Comparison of ENCODE assay signal across 1 cellular context in the genomic region with DNA sequence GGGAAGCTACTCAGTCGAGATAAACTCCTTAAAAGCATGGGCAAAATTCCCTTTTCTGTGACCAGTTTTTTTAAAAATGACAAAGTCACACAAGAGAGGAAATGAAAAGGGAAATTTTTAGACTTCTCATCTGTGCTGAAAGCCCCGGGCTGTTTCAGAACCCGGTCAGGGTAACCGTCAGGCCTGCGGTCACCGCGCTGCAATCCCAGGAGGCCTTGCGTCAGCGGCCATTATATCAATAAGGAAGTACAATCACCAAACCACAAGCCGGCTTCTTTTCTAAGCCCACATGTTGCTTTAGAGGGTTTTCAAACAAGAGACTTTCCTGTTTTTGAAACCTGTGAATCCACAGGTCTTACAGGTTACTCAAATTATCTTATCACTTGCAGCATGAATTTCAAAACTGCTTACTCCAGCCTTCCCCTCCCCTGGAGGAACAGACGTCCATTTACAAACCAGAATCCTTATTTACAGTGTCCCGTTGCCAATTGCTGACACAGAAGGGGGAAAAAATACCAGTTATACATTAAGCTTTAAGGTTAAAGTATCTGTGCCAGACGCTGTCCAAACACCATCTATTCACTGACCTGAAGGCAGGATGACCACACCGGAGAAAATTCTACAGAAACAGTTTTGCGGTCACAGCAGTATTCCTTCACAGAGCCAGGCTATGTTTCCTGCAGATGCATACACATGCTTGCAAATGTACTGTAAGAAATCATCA.
A peak's percentile ranks its signal among the peaks of the same experiment; 100 is the strongest.
TF ChIP-seq lines count a peak whose summit lies in the region.

No MANE protein-coding gene starts in this region.

TF ChIP-seq in A549, 52 proteins besides CTCF, POLR2A, EP300 and RAD21 (continued from another document):
- TF ChIP-seq HEYL (CRISPR knock-in tag; IDR thresholded peaks at IDR 0.05) (peak; percentile 97), MAFK (IDR thresholded peaks at IDR 0.05; ENCODE audit: partially characterized antibody) (peak; percentile 80), JUNB (IDR thresholded peaks at IDR 0.05) (peak; percentile 81), HOXB5 (CRISPR knock-in tag; IDR thresholded peaks at IDR 0.05) (peak; percentile 90), TP53 (CRISPR knock-in tag; IDR thresholded peaks at IDR 0.05) (peak; percentile 82; the same call in 1 of the 2 replicates), MYC (IDR thresholded peaks at IDR 0.05; ENCODE audit: borderline replicate concordance, low read length) (peak; percentile 79), CHD2 (IDR thresholded peaks at IDR 0.05; ENCODE audit: low read length, partially characterized antibody) (no peak), JUN (IDR thresholded peaks at IDR 0.05) (peak; percentile 83 to 91), KDM5A (IDR thresholded peaks at IDR 0.05) (no peak), ESRRA (IDR thresholded peaks at IDR 0.05; ENCODE audit: borderline replicate concordance, low read length) (no peak), CBX2 (IDR thresholded peaks at IDR 0.05; ENCODE audit: borderline replicate concordance, low read depth) (no peak), KDM1A (IDR thresholded peaks at IDR 0.05; ENCODE audit: low read depth) (no peak), SMC3 (IDR thresholded peaks at IDR 0.05) (no peak; the same call in 2 of the 3 replicates), RCOR1 (IDR thresholded peaks at IDR 0.05; ENCODE audit: low read depth, low read length) (no peak), ZC3H11A (IDR thresholded peaks at IDR 0.05) (no peak), RARB (CRISPR knock-in tag; IDR thresholded peaks at IDR 0.05) (no peak; the same call in 1 of the 2 replicates), EHF (CRISPR knock-in tag; IDR thresholded peaks at IDR 0.05) (peak; percentile 99), PBX3 (IDR thresholded peaks at IDR 0.05) (no peak), ZFP36 (IDR thresholded peaks at IDR 0.05; ENCODE audit: borderline replicate concordance, partially characterized antibody) (no peak), BCL3 (IDR thresholded peaks at IDR 0.05) (no peak), HMGXB4 (CRISPR knock-in tag; IDR thresholded peaks at IDR 0.05; ENCODE audit: borderline replicate concordance) (peak; percentile 85), CEBPB (IDR thresholded peaks at IDR 0.05) (peak; percentile 58 to 65), FOSB (CRISPR knock-in tag; IDR thresholded peaks at IDR 0.05) (peak; percentile 83), TFCP2L1 (CRISPR knock-in tag; IDR thresholded peaks at IDR 0.05) (peak; percentile 9; the same call in 1 of the 2 replicates), NFE2L2 (conservative IDR thresholded peaks at IDR 0.05; ENCODE audit: low read length) (peak; percentile 32; the same call in 1 of the 2 replicates)
- TF ChIP-seq, protein P1, sequence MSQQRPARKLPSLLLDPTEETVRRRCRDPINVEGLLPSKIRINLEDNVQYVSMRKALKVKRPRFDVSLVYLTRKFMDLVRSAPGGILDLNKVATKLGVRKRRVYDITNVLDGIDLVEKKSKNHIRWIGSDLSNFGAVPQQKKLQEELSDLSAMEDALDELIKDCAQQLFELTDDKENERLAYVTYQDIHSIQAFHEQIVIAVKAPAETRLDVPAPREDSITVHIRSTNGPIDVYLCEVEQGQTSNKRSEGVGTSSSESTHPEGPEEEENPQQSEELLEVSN (IDR thresholded peaks at IDR 0.05; ENCODE audit: borderline replicate concordance, low read depth): 0 out of 2 replicates have a peak, but pooled peaks have one; percentile 30
- TF ChIP-seq, protein P2, sequence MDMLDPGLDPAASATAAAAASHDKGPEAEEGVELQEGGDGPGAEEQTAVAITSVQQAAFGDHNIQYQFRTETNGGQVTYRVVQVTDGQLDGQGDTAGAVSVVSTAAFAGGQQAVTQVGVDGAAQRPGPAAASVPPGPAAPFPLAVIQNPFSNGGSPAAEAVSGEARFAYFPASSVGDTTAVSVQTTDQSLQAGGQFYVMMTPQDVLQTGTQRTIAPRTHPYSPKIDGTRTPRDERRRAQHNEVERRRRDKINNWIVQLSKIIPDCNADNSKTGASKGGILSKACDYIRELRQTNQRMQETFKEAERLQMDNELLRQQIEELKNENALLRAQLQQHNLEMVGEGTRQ (IDR thresholded peaks at IDR 0.05): no peak
- TF ChIP-seq, protein P3, sequence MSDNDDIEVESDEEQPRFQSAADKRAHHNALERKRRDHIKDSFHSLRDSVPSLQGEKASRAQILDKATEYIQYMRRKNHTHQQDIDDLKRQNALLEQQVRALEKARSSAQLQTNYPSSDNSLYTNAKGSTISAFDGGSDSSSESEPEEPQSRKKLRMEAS (IDR thresholded peaks at IDR 0.05): peak; percentile 47
